8 cellular contexts compared by ENCODE assay signal in the genomic region with DNA sequence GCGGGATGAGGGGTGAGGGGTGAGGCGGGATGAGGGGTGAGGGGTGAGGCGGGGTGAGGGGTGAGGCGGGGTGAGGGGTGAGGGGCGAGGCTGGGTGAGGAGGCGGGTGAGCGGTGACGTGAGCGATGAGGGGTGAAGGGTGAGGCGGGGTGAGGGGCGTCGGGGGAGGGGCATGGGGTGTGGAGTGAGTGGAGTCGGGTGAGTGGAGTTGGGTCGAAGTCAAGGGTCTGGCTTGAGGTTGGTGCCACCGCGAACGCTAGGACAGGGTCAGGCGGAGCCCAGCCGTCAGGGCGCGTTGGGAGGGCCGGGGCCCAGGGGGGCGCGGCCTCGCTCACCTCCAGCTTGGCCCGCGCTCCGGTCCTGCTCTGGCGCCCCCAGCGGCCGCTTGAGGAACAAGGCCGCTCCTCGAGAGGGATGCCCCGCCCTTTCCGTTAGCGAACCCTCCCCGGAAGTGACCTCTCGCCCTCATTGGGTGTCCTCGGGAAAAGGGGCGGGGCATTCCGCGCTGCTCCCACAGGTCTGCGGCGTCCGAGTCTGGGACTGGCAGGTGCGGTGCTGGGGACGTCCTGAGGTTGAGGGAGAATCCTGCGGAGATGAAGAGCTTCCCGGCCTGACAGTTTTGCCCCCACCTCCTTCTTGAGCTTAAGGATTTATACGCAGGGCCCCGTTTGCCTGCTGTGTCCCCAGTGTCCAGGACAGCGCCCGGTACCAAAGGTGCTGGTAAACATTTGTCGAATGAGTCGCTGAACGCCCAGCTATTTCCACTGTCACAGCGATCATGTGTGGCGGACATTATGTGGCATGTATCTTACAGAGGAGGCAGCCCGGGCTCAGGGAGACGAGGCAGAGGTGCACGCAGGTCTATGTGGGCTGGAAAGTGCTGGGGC. TPM values are rescaled to one million over a fixed set of nuclear protein-coding genes. Genes with fewer than 3 reads are reported as not detected.
A peak's percentile ranks its signal among the peaks of the same experiment; 100 is the strongest.
DNase-seq lines count a peak whose midpoint lies in the region; ATAC-seq and TF ChIP-seq lines count a peak whose summit lies in the region.

A gene with protein sequence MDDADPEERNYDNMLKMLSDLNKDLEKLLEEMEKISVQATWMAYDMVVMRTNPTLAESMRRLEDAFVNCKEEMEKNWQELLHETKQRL (minus strand): TSS at position 397 of the 887 bp plus-strand sequence. CDS start 6,514 bp downstream, outside the sequence.

- H3K27me3 Mint-ChIP-seq in Caco-2 (ENCODE audit: insufficient read depth, unreplicated experiment): no peaks in the 10 kb centered on the region
- H3K27me3 Mint-ChIP-seq in activated CD8-positive, alpha-beta memory T cell treated with anti-CD3 and anti-CD28 coated beads, Interleukin-2, amount 10 ng/mL, durations not matched to agents 7 days and 5 days: peaks cover 10% of the 10 kb centered on the region

- H3K4me3 ChIP-seq in Caco-2 (ENCODE audit: low read depth, low read length) (peak within 1 kb of the TSS; percentile 63), endocrine pancreas (ENCODE audit: control insufficient read depth, insufficient read depth, low read length) (peak within 1 kb of the TSS; percentile 46), mesodermal cell (ENCODE audit: extremely low read depth, insufficient read depth, low read length, poor library complexity, severe bottlenecking) (peak within 1 kb of the TSS; percentile 43)

- 2 to 3% methylated on average over 39 to 50 of the region's 61 CpGs for WGBS in mesodermal cell (ENCODE audit: insufficient coverage in 2 of 2), 2 experiments

- H3K27me3 ChIP-seq in Caco-2 (replicated peaks; ENCODE audit: control insufficient read depth, insufficient read depth, low read length) (no peaks in the 10 kb centered on the region), endocrine pancreas (ENCODE audit: control insufficient read depth, insufficient read depth, low read length) (no peaks in the 10 kb centered on the region)

- CTCF ChIA-PET in Caco-2 (lab: Charles Lee): interaction anchor here (0.5 to 1.9 kb wide), 17 partner anchors 15 to 164 kb away, joined by 3 to 43 read pairs (median 7); partner anchors contain the start of genes ARSA, KLHDC7B, LMF2 and NCAPH2
- CTCF ChIA-PET in activated CD8-positive, alpha-beta memory T cell treated with anti-CD3 and anti-CD28 coated beads, Interleukin-2, amount 10 ng/mL, durations not matched to agents 7 days and 5 days (lab: Charles Lee): interaction anchor here (0.6 to 6.2 kb wide), 28 partner anchors 10 to 427 kb away, joined by 3 to 75 read pairs (median 5); partner anchors contain the start of genes CHKB, CPT1B, HDAC10 and KLHDC7B

- TF ChIP-seq CTCF in Caco-2 (IDR thresholded peaks at IDR 0.05; ENCODE audit: insufficient read depth in 1 of 2, low read depth in 1 of 2, low read length in 1 of 2, severe bottlenecking in 1 of 2, unreplicated experiment in 1 of 2): peak; percentile 85 to 87

- H3K4me1 ChIP-seq in Caco-2 (no peaks in the 10 kb centered on the region), endocrine pancreas (ENCODE audit: control insufficient read depth, insufficient read depth, low read length) (no peaks in the 10 kb centered on the region), mesodermal cell (ENCODE audit: control insufficient read depth, insufficient read depth, low read length, poor library complexity, severe bottlenecking) (no peaks in the 10 kb centered on the region)

- H3K36me3 Mint-ChIP-seq in Caco-2 (ENCODE audit: insufficient read depth, unreplicated experiment): no peaks in the 10 kb centered on the region
- H3K36me3 Mint-ChIP-seq in activated CD8-positive, alpha-beta memory T cell treated with anti-CD3 and anti-CD28 coated beads, Interleukin-2, amount 10 ng/mL, durations not matched to agents 7 days and 5 days: peaks cover 3% of the 10 kb centered on the region

- H3K27ac Mint-ChIP-seq in Caco-2 (ENCODE audit: unreplicated experiment): peak within 1 kb of the TSS; percentile 87
- peak within 1 kb of the TSS; percentile 79 for H3K27ac Mint-ChIP-seq in activated CD8-positive, alpha-beta memory T cell treated with anti-CD3 and anti-CD28 coated beads, Interleukin-2, amount 10 ng/mL, durations not matched to agents 7 days and 5 days

- peaks cover 14% of the 10 kb centered on the region for H3K4me1 Mint-ChIP-seq in Caco-2 (ENCODE audit: low read depth, unreplicated experiment)
- H3K4me1 Mint-ChIP-seq in activated CD8-positive, alpha-beta memory T cell treated with anti-CD3 and anti-CD28 coated beads, Interleukin-2, amount 10 ng/mL, durations not matched to agents 7 days and 5 days: peaks cover 20% of the 10 kb centered on the region

- POLR2A ChIA-PET in Caco-2 (lab: Charles Lee): interaction anchor here (0.6 to 2.2 kb wide), 6 partner anchors 20 to 292 kb away, joined by 4 to 12 read pairs (median 5); partner anchors contain the start of genes CHKB, LMF2, NCAPH2 and SCO2

- H3K4me3 Mint-ChIP-seq in Caco-2 (ENCODE audit: unreplicated experiment): peak within 1 kb of the TSS; percentile 86
- peak within 1 kb of the TSS; percentile 84 for H3K4me3 Mint-ChIP-seq in activated CD8-positive, alpha-beta memory T cell treated with anti-CD3 and anti-CD28 coated beads, Interleukin-2, amount 10 ng/mL, durations not matched to agents 7 days and 5 days

- peak within 1 kb of the TSS; percentile 86 for H3K9ac ChIP-seq in endocrine pancreas (ENCODE audit: control insufficient read depth, insufficient read depth, low read length)

- peak; percentile 90 for ATAC-seq in GM21360 (IDR thresholded peaks at IDR 0.05; ENCODE audit: unreplicated experiment)
- ATAC-seq in activated CD8-positive, alpha-beta memory T cell treated with anti-CD3 and anti-CD28 coated beads, Interleukin-2, amount 10 ng/mL, durations not matched to agents 7 days and 5 days: peak; percentile 98

- no peaks in the 10 kb centered on the region for H3K9me3 ChIP-seq in Caco-2
- no peaks in the 10 kb centered on the region for H3K9me3 ChIP-seq in endocrine pancreas (ENCODE audit: control insufficient read depth, low read length)
- H3K9me3 ChIP-seq in mesodermal cell (ENCODE audit: control insufficient read depth, low read length): no peaks in the 10 kb centered on the region

- DNase-seq in Caco-2: peak; percentile 97 to 99
- peak; percentile 88 for DNase-seq in HT1080 (ENCODE audit: low read depth)
- peak; percentile 96 for DNase-seq in NOMO-1 (lab: John Stamatoyannopoulos, UW; ENCODE audit: unreplicated experiment in 2 of 2)
- peak; percentile 97 for DNase-seq in activated CD8-positive, alpha-beta memory T cell treated with anti-CD3 and anti-CD28 coated beads, Interleukin-2, amount 10 ng/mL, durations not matched to agents 7 days and 5 days
- peak; percentile 92 to 94 for DNase-seq in stimulated activated CD8-positive, alpha-beta memory T cell treated with anti-CD3 and anti-CD28 coated beads, Interleukin-15, amount 100 ng/mL, for 4 hours (ENCODE audit: low read depth in 2 of 2)

- H3K9me3 Mint-ChIP-seq in Caco-2 (ENCODE audit: unreplicated experiment): no peaks in the 10 kb centered on the region
- no peaks in the 10 kb centered on the region for H3K9me3 Mint-ChIP-seq in activated CD8-positive, alpha-beta memory T cell treated with anti-CD3 and anti-CD28 coated beads, Interleukin-2, amount 10 ng/mL, durations not matched to agents 7 days and 5 days (ENCODE audit: low read depth)

- no peak within 1 kb of the TSS for H3K27ac ChIP-seq in mesodermal cell (ENCODE audit: low read depth, low read length, severe bottlenecking)

- TSS peak; percentile 90 for BruUV-seq in Caco-2 (replicated peaks; lab: Mats Ljungman, UMichigan)

- intact Hi-C loops in Caco-2 (cut with micrococcal nuclease; ENCODE audit: unreplicated experiment): loop anchor here (1.0 to 2.0 kb wide), 2 partner anchors 20 to 30 kb away; partner anchors contain the start of gene CHKB

- H3K36me3 ChIP-seq in Caco-2 (ENCODE audit: control insufficient read depth, insufficient read depth, low read length): no peaks in the 10 kb centered on the region
- no peaks in the 10 kb centered on the region for H3K36me3 ChIP-seq in endocrine pancreas (ENCODE audit: control insufficient read depth, insufficient read depth, low read length)
- peaks cover 4% of the 10 kb centered on the region for H3K36me3 ChIP-seq in mesodermal cell (ENCODE audit: control insufficient read depth, insufficient read depth, low read length)

RNA-seq across cellular contexts. Expression of the gene that starts here (rescaled TPM):
- not detected in 2 replicates for total RNA-seq in Caco-2 (2022)
- total RNA-seq in HT1080 (2014; rRNA removed; shearing (Covaris generic)): not detected in 2 replicates
- polyA plus RNA-seq in HT1080 (2015; cell fraction: cytosol; rRNA removed): 2.7 and 5.4 TPM in 2 replicates
- 1.2 TPM in 1 of 2 replicates, not detected in the other for polyA plus RNA-seq in HT1080 (2015; cell fraction: nucleus; rRNA removed)
- under 1 TPM; 0.76 to 0.96 TPM for total RNA-seq in activated CD8-positive, alpha-beta memory T cell treated with anti-CD3 and anti-CD28 coated beads, Interleukin-2, amount 10 ng/mL, durations not matched to agents 7 days and 5 days
- not detected for polyA plus RNA-seq in mesodermal cell (2013, experiment 1 of 2)
- not detected for polyA plus RNA-seq in mesodermal cell (2013, experiment 2 of 2)

Comparison
In these comparisons a context has a peak if more than half of its experiments do, and no peak if none do; other contexts are left out.
1. Peak in DNase-seq and H3K4me3 ChIP-seq in Caco-2; RNA of the gene not detected or under 1 TPM.
2. Peak in DNase-seq and ATAC-seq in activated CD8-positive, alpha-beta memory T cell treated with anti-CD3 and anti-CD28 coated beads, Interleukin-2, amount 10 ng/mL, durations not matched to agents 7 days and 5 days; RNA of the gene not detected or under 1 TPM.